8 cellular contexts compared by ENCODE assay signal in genomic region chr7:155796381-155797261, GRCh38. TPM values are rescaled to one million over a fixed set of nuclear protein-coding genes. Genes with fewer than 3 reads are reported as not detected.
DNase-seq lines count a peak whose midpoint lies in the region; ATAC-seq, FAIRE-seq and TF ChIP-seq lines count a peak whose summit lies in the region.

No MANE protein-coding gene starts in this region.

- peaks cover 36% of the 10 kb centered on the region for H3K27me3 Mint-ChIP-seq in T-helper 2 cell treated with Interferon-gamma antibody and Interleukin-4, amounts not matched to agents 5 μg/mL and 100 μg/mL, for 36 hours (ENCODE audit: low read depth)
- peaks cover 51% of the 10 kb centered on the region for H3K27me3 Mint-ChIP-seq in astrocyte (ENCODE audit: low read depth, unreplicated experiment)

- H3K27me3 ChIP-seq in astrocyte (ENCODE audit: insufficient read depth, low read length) (peaks cover 28% of the 10 kb centered on the region), iPS-20b (ENCODE audit: insufficient read depth, low read length) (peaks cover 64% of the 10 kb centered on the region)

- H3K27ac ChIP-seq in astrocyte (ENCODE audit: low read depth, low read length) (no peak overlapping the region), iPS-20b (ENCODE audit: low read length) (no peak overlapping the region)

- H3K9ac ChIP-seq in astrocyte (ENCODE audit: low read length) (no peak overlapping the region), iPS-20b (ENCODE audit: low read depth, low read length) (no peak overlapping the region)

- H3K4me3 ChIP-seq in astrocyte (ENCODE audit: insufficient read depth, low read depth, low read length) (no peak overlapping the region), iPS-20b (ENCODE audit: low read length) (peak overlapping the region; percentile 46; the same call in 1 of the 2 replicates)

- peak; percentile 40 for DNase-seq in NK-92 treated with Interleukin-12 subunit alpha and Interleukin-12 subunit beta, amount 100 ng/mL, for 24 hours (lab: John Stamatoyannopoulos, UW)
- DNase-seq in NK-92 (lab: John Stamatoyannopoulos, UW; ENCODE audit: unreplicated experiment) (no peak), astrocyte (ENCODE audit: low read depth) (no peak)
- DNase-seq in T-helper 2 cell treated with Interferon-gamma antibody and Interleukin-4, amounts not matched to agents 5 μg/mL and 100 μg/mL, for 36 hours (ENCODE audit: low spot score) = peak; percentile 59
- DNase-seq in stimulated activated CD4-positive, alpha-beta T cell treated with anti-CD3 and anti-CD28 coated beads, Interleukin-1b, Interleukin-23, amount 100 ng/mL, for 24 hours (ENCODE audit: low read depth in 4 of 4, low spot score in 1 of 4) = peak; percentile 49 to 60 (median 56)

- TF ChIP-seq CTCF in astrocyte (IDR thresholded peaks at IDR 0.05; ENCODE audit: insufficient read depth, low read depth, low read length) = peak; percentile 40

- peak; percentile 80 for ATAC-seq in HG03432 (IDR thresholded peaks at IDR 0.05; ENCODE audit: unreplicated experiment)
- ATAC-seq in HG03442 (IDR thresholded peaks at IDR 0.05; ENCODE audit: unreplicated experiment) = no peak

- peak overlapping the region; percentile 59 for H3K4me2 ChIP-seq in astrocyte (ENCODE audit: low read length)

- H3K4me1 ChIP-seq in astrocyte (ENCODE audit: insufficient read depth, low read length) (no peaks in the 10 kb centered on the region), iPS-20b (ENCODE audit: insufficient read depth, low read length) (no peaks in the 10 kb centered on the region)

- no peak overlapping the region for H3K27ac Mint-ChIP-seq in T-helper 2 cell treated with Interferon-gamma antibody and Interleukin-4, amounts not matched to agents 5 μg/mL and 100 μg/mL, for 36 hours
- no peak overlapping the region for H3K27ac Mint-ChIP-seq in astrocyte (ENCODE audit: unreplicated experiment)

- no peak for FAIRE-seq in astrocyte (lab: Jason Lieb, UNC)

- H3K4me1 Mint-ChIP-seq in T-helper 2 cell treated with Interferon-gamma antibody and Interleukin-4, amounts not matched to agents 5 μg/mL and 100 μg/mL, for 36 hours (ENCODE audit: low read depth) = peaks cover 8% of the 10 kb centered on the region
- H3K4me1 Mint-ChIP-seq in astrocyte (ENCODE audit: low read depth, unreplicated experiment) = no peaks in the 10 kb centered on the region

- H3K4me3 Mint-ChIP-seq in T-helper 2 cell treated with Interferon-gamma antibody and Interleukin-4, amounts not matched to agents 5 μg/mL and 100 μg/mL, for 36 hours = no peak overlapping the region
- H3K4me3 Mint-ChIP-seq in astrocyte (ENCODE audit: unreplicated experiment) = no peak overlapping the region

- H3K79me2 ChIP-seq in astrocyte (ENCODE audit: insufficient read depth, low read length) = no peaks in the 10 kb centered on the region

- no peaks in the 10 kb centered on the region for H4K20me1 ChIP-seq in astrocyte (ENCODE audit: insufficient read depth, low read length)

- H3K36me3 ChIP-seq in astrocyte (ENCODE audit: insufficient read depth, low read length) (no peaks in the 10 kb centered on the region), iPS-20b (ENCODE audit: insufficient read depth, low read depth, low read length) (no peaks in the 10 kb centered on the region)

- no peaks in the 10 kb centered on the region for H3K36me3 Mint-ChIP-seq in T-helper 2 cell treated with Interferon-gamma antibody and Interleukin-4, amounts not matched to agents 5 μg/mL and 100 μg/mL, for 36 hours (ENCODE audit: low read depth)
- peaks cover 2% of the 10 kb centered on the region for H3K36me3 Mint-ChIP-seq in astrocyte (ENCODE audit: low read depth, unreplicated experiment)

- no peaks in the 10 kb centered on the region for H3K9me3 Mint-ChIP-seq in T-helper 2 cell treated with Interferon-gamma antibody and Interleukin-4, amounts not matched to agents 5 μg/mL and 100 μg/mL, for 36 hours
- H3K9me3 Mint-ChIP-seq in astrocyte (ENCODE audit: unreplicated experiment) = peaks cover 5% of the 10 kb centered on the region

- no peak overlapping the region for H2AFZ ChIP-seq in astrocyte (ENCODE audit: low read depth, low read length)

- H3K9me3 ChIP-seq in astrocyte (ENCODE audit: insufficient read depth, low read depth, low read length) = peaks cover 4% of the 10 kb centered on the region
- H3K9me3 ChIP-seq in iPS-20b (ENCODE audit: insufficient read depth, low read depth, low read length) = no peaks in the 10 kb centered on the region

RNA-seq across cellular contexts. Expression of gene SHH, which starts 15.6 kb away (rescaled TPM):
- total RNA-seq in astrocyte = 0.16 and 0.79 TPM in 2 replicates

Comparison
In these comparisons a context has a peak if more than half of its experiments do, and no peak if none do; other contexts are left out.
1. DNase-seq: peak in NK-92 treated with Interleukin-12 subunit alpha and Interleukin-12 subunit beta, amount 100 ng/mL, for 24 hours (single experiment), T-helper 2 cell treated with Interferon-gamma antibody and Interleukin-4, amounts not matched to agents 5 μg/mL and 100 μg/mL, for 36 hours (single experiment) and stimulated activated CD4-positive, alpha-beta T cell treated with anti-CD3 and anti-CD28 coated beads, Interleukin-1b, Interleukin-23, amount 100 ng/mL, for 24 hours (4 of 4); none in NK-92 (single experiment) and astrocyte (single experiment).